23 cellular contexts compared by ENCODE assay signal in the genomic region with DNA sequence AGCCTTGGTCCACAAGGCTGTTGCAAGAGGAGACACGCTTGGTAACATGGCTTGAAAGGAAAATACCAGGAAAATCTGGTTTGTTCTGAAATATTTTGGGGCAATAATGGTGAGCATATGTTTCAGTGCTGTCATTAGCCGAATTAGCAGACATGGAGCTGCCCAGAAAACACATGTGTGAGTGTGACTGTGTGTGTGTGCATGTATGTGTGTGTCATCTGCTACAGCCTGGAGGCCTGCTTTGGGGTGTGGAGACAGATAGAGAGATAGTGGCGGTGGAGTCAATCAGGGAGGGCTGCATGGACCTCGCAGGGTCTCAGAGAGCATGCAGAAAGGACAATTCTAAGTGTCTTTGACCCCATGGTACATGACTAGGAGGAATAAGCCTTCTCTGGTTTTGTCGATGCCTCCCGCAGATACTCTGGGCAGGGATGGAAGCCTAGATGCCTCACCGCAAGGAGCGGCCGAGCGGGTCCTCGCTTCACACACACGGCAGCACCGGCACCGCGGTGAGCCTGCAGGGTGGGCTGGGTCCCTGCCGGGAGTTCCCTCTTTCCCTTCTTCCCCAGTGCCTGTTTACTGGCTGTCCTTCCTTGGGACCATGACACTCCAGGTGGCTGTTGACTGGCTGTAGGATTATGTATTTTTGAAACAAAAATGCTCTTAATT. TPM values are rescaled to one million over a fixed set of nuclear protein-coding genes. Genes with fewer than 3 reads are reported as not detected.
DNase-seq lines count a peak whose midpoint lies in the region; ATAC-seq, FAIRE-seq and TF ChIP-seq lines count a peak whose summit lies in the region.
"Had no signal": no experiment of that assay in that cellular context is flagged by ENCODE, and none has a peak within 500 bp of the region (broad histone marks: within the 10 kb centered on the region; RNA-seq: fewer than 3 reads in every experiment).

No MANE protein-coding gene starts in this region.

- 85 to 88% methylated on average over 13 to 16 of the region's 16 CpGs for WGBS in thyroid gland, 2 donors

- CTCF ChIA-PET in HEK293 (lab: Yijun Ruan, JAX), result interaction anchor here (1.5 to 1.9 kb wide), 2 partner anchors 22 to 296 kb away, joined by 4 read pairs; no protein-coding TSS in a partner anchor

- H3K36me3 Mint-ChIP-seq in activated T-helper 1 cell treated with anti-CD3 and anti-CD28 coated beads, Interleukin-12 subunit alpha, Interleukin-12 subunit beta, Interleukin-2, Interleukin-4 antibody, amounts not matched to agents 30 ng/mL and 10 ng/mL and 1 ng/mL, durations not matched to agents 14 hours and 24 hours and 36 hours (ENCODE audit: low read depth), result no peaks in the 10 kb centered on the region
- H3K36me3 Mint-ChIP-seq: activated CD8-positive, alpha-beta memory T cell treated with anti-CD3 and anti-CD28 coated beads, Interleukin-2, amount 10 ng/mL, durations not matched to agents 7 days and 5 days; activated naive CD4-positive, alpha-beta T cell treated with anti-CD3 and anti-CD28 coated beads, Interleukin-2, amount 50 U/mL, for 24 hours; CD8-positive, alpha-beta T cell; naive B cell had no signal

- H3K4me1 Mint-ChIP-seq in activated T-helper 1 cell treated with anti-CD3 and anti-CD28 coated beads, Interleukin-12 subunit alpha, Interleukin-12 subunit beta, Interleukin-2, Interleukin-4 antibody, amounts not matched to agents 30 ng/mL and 10 ng/mL and 1 ng/mL, durations not matched to agents 14 hours and 24 hours and 36 hours (ENCODE audit: low read depth), result no peaks in the 10 kb centered on the region
- H3K4me1 Mint-ChIP-seq: activated naive CD4-positive, alpha-beta T cell treated with anti-CD3 and anti-CD28 coated beads, Interleukin-2, amount 50 U/mL, for 24 hours; central memory CD8-positive, alpha-beta T cell had no signal

- H3K36me3 ChIP-seq in HEK293 (ENCODE audit: control insufficient read depth in 2 of 2, insufficient read depth in 1 of 2, low read length in 2 of 2), result peaks cover 25 to 57% of the 10 kb centered on the region in 2 experiments
- peaks cover 23% of the 10 kb centered on the region for H3K36me3 ChIP-seq in bronchial epithelial cell (ENCODE audit: control insufficient read depth, insufficient read depth, low read length)
- H3K36me3 ChIP-seq in lower lobe of right lung, result peaks cover 40% of the 10 kb centered on the region
- H3K36me3 ChIP-seq in thyroid gland, result peaks cover 14% of the 10 kb centered on the region in 2 donors
- H3K36me3 ChIP-seq: Peyer's patch, uterus had no signal

- no peak for DNase-seq in bronchial epithelial cell (ENCODE audit: low read depth)
- no peak for DNase-seq in lower lobe of right lung
- DNase-seq in thyroid gland, result no peak
- no peak for DNase-seq in activated T-helper 1 cell treated with anti-CD3 and anti-CD28 coated beads, Interleukin-12 subunit alpha, Interleukin-12 subunit beta, Interleukin-2, Interleukin-4 antibody, amounts not matched to agents 30 ng/mL and 10 ng/mL and 1 ng/mL, durations not matched to agents 14 hours and 24 hours and 36 hours (ENCODE audit: low spot score)
- DNase-seq: activated CD4-positive, alpha-beta T cell treated with anti-CD3 and anti-CD28 coated beads, Interleukin-2, amount 10 ng/mL, durations not matched to agents 7 days and 5 days; activated CD8-positive, alpha-beta memory T cell treated with anti-CD3 and anti-CD28 coated beads, Interleukin-2, amount 10 ng/mL, durations not matched to agents 7 days and 5 days; aorta; CD8-positive, alpha-beta T cell; foreskin melanocyte; GDM1; naive B cell; NCI-H1105 treated with DMSO at 0.1 percent for 48 hours; NCI-H2081 treated with DMSO at 0.1 percent for 48 hours; NCI-H446; Peyer's patch; SJCRH30; uterus had no signal

- H3K9me3 ChIP-seq in HEK293 (ENCODE audit: control insufficient read depth, insufficient read depth, low read depth, low read length), result no peaks in the 10 kb centered on the region
- no peaks in the 10 kb centered on the region for H3K9me3 ChIP-seq in lower lobe of right lung
- H3K9me3 ChIP-seq in thyroid gland, result no peaks in the 10 kb centered on the region
- H3K9me3 ChIP-seq: SJCRH30, uterus had no signal

- H3K4me3 Mint-ChIP-seq in activated T-helper 1 cell treated with anti-CD3 and anti-CD28 coated beads, Interleukin-12 subunit alpha, Interleukin-12 subunit beta, Interleukin-2, Interleukin-4 antibody, amounts not matched to agents 30 ng/mL and 10 ng/mL and 1 ng/mL, durations not matched to agents 14 hours and 24 hours and 36 hours, result no peak overlapping the region
- H3K4me3 Mint-ChIP-seq: activated CD4-positive, alpha-beta T cell treated with anti-CD3 and anti-CD28 coated beads, Interleukin-2, amount 10 ng/mL, durations not matched to agents 7 days and 5 days; activated CD8-positive, alpha-beta memory T cell treated with anti-CD3 and anti-CD28 coated beads, Interleukin-2, amount 10 ng/mL, durations not matched to agents 7 days and 5 days; activated naive CD4-positive, alpha-beta T cell treated with anti-CD3 and anti-CD28 coated beads, Interleukin-2, amount 50 U/mL, for 24 hours; CD8-positive, alpha-beta T cell; central memory CD8-positive, alpha-beta T cell; T-helper 1 cell treated with Interleukin-12 subunit alpha and Interleukin-12 subunit beta and Interleukin-4 antibody, amounts not matched to agents 30 μg/mL and 1 μg/mL, for 36 hours had no signal

- ATAC-seq in lower lobe of right lung (no peak), GM21529 (IDR thresholded peaks at IDR 0.05; ENCODE audit: unreplicated experiment) (no peak), HG02852 (IDR thresholded peaks at IDR 0.05; ENCODE audit: unreplicated experiment) (no peak)
- ATAC-seq: activated CD8-positive, alpha-beta memory T cell treated with anti-CD3 and anti-CD28 coated beads, Interleukin-2, amount 10 ng/mL, durations not matched to agents 7 days and 5 days; CD8-positive, alpha-beta T cell had no signal

- H3K4me1 ChIP-seq in HEK293 (ENCODE audit: control insufficient read depth, insufficient read depth, low read length) (peaks cover 10% of the 10 kb centered on the region), lower lobe of right lung (peaks cover under 1% of the 10 kb centered on the region), thyroid gland (peaks cover 16 to 27% of the 10 kb centered on the region in 2 donors)

- H3K27me3 ChIP-seq in bronchial epithelial cell (ENCODE audit: control insufficient read depth, insufficient read depth, low read length), result no peaks in the 10 kb centered on the region
- peaks cover 6% of the 10 kb centered on the region for H3K27me3 ChIP-seq in lower lobe of right lung (ENCODE audit: low read depth)
- H3K27me3 ChIP-seq in thyroid gland, result no peaks in the 10 kb centered on the region
- H3K27me3 ChIP-seq: Peyer's patch, SJCRH30, uterus had no signal

- H3K27me3 Mint-ChIP-seq in activated T-helper 1 cell treated with anti-CD3 and anti-CD28 coated beads, Interleukin-12 subunit alpha, Interleukin-12 subunit beta, Interleukin-2, Interleukin-4 antibody, amounts not matched to agents 30 ng/mL and 10 ng/mL and 1 ng/mL, durations not matched to agents 14 hours and 24 hours and 36 hours (ENCODE audit: insufficient read depth), result peaks cover 14% of the 10 kb centered on the region

- no peak overlapping the region for H3K4me3 ChIP-seq in HEK293 (ENCODE audit: low read depth, low read length)
- no peak overlapping the region for H3K4me3 ChIP-seq in bronchial epithelial cell (ENCODE audit: low read depth, low read length)
- peak overlapping the region; percentile 76 for H3K4me3 ChIP-seq in lower lobe of right lung
- no peak overlapping the region for H3K4me3 ChIP-seq in thyroid gland (replicated peaks in 1 of 3)
- H3K4me3 ChIP-seq: Peyer's patch, SJCRH30, uterus had no signal

- peak; percentile 23 for FAIRE-seq in bronchial epithelial cell (lab: Jason Lieb, UNC)

- intact Hi-C loops in lower lobe of right lung (cut with DNase I), result no loop called here
- intact Hi-C loops in thyroid gland (cut with DNase I), result loop anchor here (5.0 kb wide), 1 partner anchor 107 kb away; no protein-coding TSS in a partner anchor
- intact Hi-C loops in activated T-helper 1 cell treated with anti-CD3 and anti-CD28 coated beads, Interleukin-12 subunit alpha, Interleukin-12 subunit beta, Interleukin-2, Interleukin-4 antibody, amounts not matched to agents 30 ng/mL and 10 ng/mL and 1 ng/mL, durations not matched to agents 14 hours and 24 hours and 36 hours (cut with micrococcal nuclease), result no loop called here

- no peak for TF ChIP-seq CTCF in HEK293 (tag by site-specific recombination; IDR thresholded peaks at IDR 0.05)
- no peak for TF ChIP-seq CTCF in bronchial epithelial cell (IDR thresholded peaks at IDR 0.05; ENCODE audit: insufficient read depth, low read length, severe bottlenecking)
- no peak for TF ChIP-seq CTCF in lower lobe of right lung (IDR thresholded peaks at IDR 0.05)
- no peak for TF ChIP-seq CTCF in thyroid gland (IDR thresholded peaks at IDR 0.05)

- no peaks in the 10 kb centered on the region for H3K9me3 Mint-ChIP-seq in activated T-helper 1 cell treated with anti-CD3 and anti-CD28 coated beads, Interleukin-12 subunit alpha, Interleukin-12 subunit beta, Interleukin-2, Interleukin-4 antibody, amounts not matched to agents 30 ng/mL and 10 ng/mL and 1 ng/mL, durations not matched to agents 14 hours and 24 hours and 36 hours
- H3K9me3 Mint-ChIP-seq: activated CD4-positive, alpha-beta T cell treated with anti-CD3 and anti-CD28 coated beads, Interleukin-2, amount 10 ng/mL, durations not matched to agents 7 days and 5 days; activated naive CD4-positive, alpha-beta T cell treated with anti-CD3 and anti-CD28 coated beads, Interleukin-2, amount 50 U/mL, for 24 hours; CD8-positive, alpha-beta T cell; central memory CD8-positive, alpha-beta T cell; naive B cell; T-helper 1 cell treated with Interleukin-12 subunit alpha and Interleukin-12 subunit beta and Interleukin-4 antibody, amounts not matched to agents 30 μg/mL and 1 μg/mL, for 36 hours had no signal

- H3K27ac ChIP-seq in HEK293 (ENCODE audit: extremely low read depth, low read depth, low read length), result no peak overlapping the region
- no peak overlapping the region for H3K27ac ChIP-seq in lower lobe of right lung
- H3K27ac ChIP-seq in thyroid gland, result peak overlapping the region; percentile 88 to 98 (median 98)
- H3K27ac ChIP-seq: Peyer's patch, SJCRH30 had no signal

- POLR2A ChIA-PET in HEK293 (lab: Yijun Ruan, JAX), result no interaction called here

- TF ChIP-seq POLR2A in thyroid gland (IDR thresholded peaks at IDR 0.05), result no peak

- H3K27ac Mint-ChIP-seq in activated T-helper 1 cell treated with anti-CD3 and anti-CD28 coated beads, Interleukin-12 subunit alpha, Interleukin-12 subunit beta, Interleukin-2, Interleukin-4 antibody, amounts not matched to agents 30 ng/mL and 10 ng/mL and 1 ng/mL, durations not matched to agents 14 hours and 24 hours and 36 hours, result no peak overlapping the region
- H3K27ac Mint-ChIP-seq: activated CD4-positive, alpha-beta T cell treated with anti-CD3 and anti-CD28 coated beads, Interleukin-2, amount 10 ng/mL, durations not matched to agents 7 days and 5 days; activated CD8-positive, alpha-beta memory T cell treated with anti-CD3 and anti-CD28 coated beads, Interleukin-2, amount 10 ng/mL, durations not matched to agents 7 days and 5 days; activated naive CD4-positive, alpha-beta T cell treated with anti-CD3 and anti-CD28 coated beads, Interleukin-2, amount 50 U/mL, for 24 hours; CD8-positive, alpha-beta T cell; T-helper 1 cell treated with Interleukin-12 subunit alpha and Interleukin-12 subunit beta and Interleukin-4 antibody, amounts not matched to agents 30 μg/mL and 1 μg/mL, for 36 hours had no signal

RNA-seq across cellular contexts. Expression of a gene that starts 3.5 kb away (rescaled TPM):
- total RNA-seq in bronchial epithelial cell (79.5 and 88.1 TPM in 2 replicates), lower lobe of right lung (27.0 TPM), thyroid gland (10 to 100 TPM; 28.4 to 97.1 (median 50.3) TPM)
- total RNA-seq in activated T-helper 1 cell treated with anti-CD3 and anti-CD28 coated beads, Interleukin-12 subunit alpha, Interleukin-12 subunit beta, Interleukin-2, Interleukin-4 antibody, amounts not matched to agents 30 ng/mL and 10 ng/mL and 1 ng/mL, durations not matched to agents 14 hours and 24 hours and 36 hours, result 12.5 and 12.6 TPM in 2 replicates

Comparison
In these comparisons a context has a peak if more than half of its experiments do, and no peak if none do; other contexts are left out.
1. H3K27ac ChIP-seq: peak in thyroid gland (3 of 3); none in HEK293 (single experiment) and lower lobe of right lung (single experiment).